Comparison of ENCODE assay signal across 13 cellular contexts in genomic region chr10:52539463-52539862, GRCh38.
A peak's percentile ranks its signal among the peaks of the same experiment; 100 is the strongest.
DNase-seq lines count a peak whose midpoint lies in the region; FAIRE-seq lines count a peak whose summit lies in the region.
"Had no signal": no experiment of that assay in that cellular context is flagged by ENCODE, and none has a peak within 500 bp of the region (broad histone marks: within the 10 kb centered on the region; RNA-seq: fewer than 3 reads in every experiment).

No MANE protein-coding gene starts in this region.

- FAIRE-seq in HTR-8/SVneo (lab: Jason Lieb, UNC) (peak; percentile 44), urothelium cell line (lab: Jason Lieb, UNC) (peak; percentile 82)

- DNase-seq in HTR-8/SVneo (ENCODE audit: insufficient read length, low spot score) (peak; percentile 23), astrocyte of the hippocampus (ENCODE audit: low read depth, low spot score) (peak; percentile 67), islet precursor cell (peak; percentile 89), urothelium cell line (ENCODE audit: low spot score) (peak; percentile 66), NCI-H1048 (lab: John Stamatoyannopoulos, UW) (no peak), epidermal melanocyte (ENCODE audit: insufficient read length, low spot score) (no peak)
- DNase-seq in activated CD8-positive, alpha-beta memory T cell treated with anti-CD3 and anti-CD28 coated beads, Interleukin-2, amount 50 U/mL, for 48 hours, result no peak
- DNase-seq: CD4-positive, CD25-positive, alpha-beta regulatory T cell; dorsolateral prefrontal cortex; gastrocnemius medialis; naive thymus-derived CD8-positive, alpha-beta T cell; NCI-H1092; stimulated activated naive CD8-positive, alpha-beta T cell treated with anti-CD3 and anti-CD28 coated beads, Interleukin-15, amount 100 ng/mL, for 72 hours had no signal

Comparison
In these comparisons a context has a peak if more than half of its experiments do, and no peak if none do; other contexts are left out.
1. DNase-seq: peak in HTR-8/SVneo (single experiment), astrocyte of the hippocampus (single experiment), islet precursor cell (single experiment) and urothelium cell line (single experiment); none in NCI-H1048 (single experiment), activated CD8-positive, alpha-beta memory T cell treated with anti-CD3 and anti-CD28 coated beads, Interleukin-2, amount 50 U/mL, for 48 hours (single experiment) and epidermal melanocyte (single experiment).